ENCODE assay signal across 9 cellular contexts in the genomic region with DNA sequence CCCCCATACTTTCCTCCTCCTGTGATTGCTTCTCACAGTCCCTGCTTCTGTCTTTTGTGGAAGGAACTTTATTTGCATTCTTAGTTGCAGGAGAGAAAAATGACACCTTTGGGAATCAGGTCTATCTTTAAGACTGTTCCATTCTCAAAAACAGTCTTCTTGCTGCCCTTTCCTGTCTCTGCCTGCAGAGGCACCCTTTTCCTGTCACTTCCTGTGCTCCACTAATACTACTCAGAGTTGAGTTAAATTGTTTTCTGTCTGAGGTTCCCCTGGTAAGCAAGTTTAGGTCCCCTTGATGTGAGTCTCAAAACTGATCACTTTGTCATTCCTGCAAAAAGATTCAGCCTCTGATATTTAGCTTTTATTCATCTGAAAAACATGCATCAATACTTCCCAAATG.
DNase-seq lines count a peak whose midpoint lies in the region; ATAC-seq, FAIRE-seq and TF ChIP-seq lines count a peak whose summit lies in the region.
"Had no signal": no experiment of that assay in that cellular context is flagged by ENCODE, and none has a peak within 500 bp of the region (broad histone marks: within the 10 kb centered on the region; RNA-seq: fewer than 3 reads in every experiment).

No MANE protein-coding gene starts in this region.

- peaks cover 3% of the 10 kb centered on the region for H3K9me3 ChIP-seq in psoas muscle
- H3K9me3 ChIP-seq in gastroesophageal sphincter = no peaks in the 10 kb centered on the region

- TF ChIP-seq CTCF in AG04449 (IDR thresholded peaks at IDR 0.05; ENCODE audit: insufficient read depth, low read length, missing control alignments) = peak; percentile 9
- peak; percentile 65 for TF ChIP-seq CTCF in bronchial epithelial cell (IDR thresholded peaks at IDR 0.05; ENCODE audit: insufficient read depth, low read length, severe bottlenecking)
- no peak for TF ChIP-seq CTCF in psoas muscle (IDR thresholded peaks at IDR 0.05)
- no peak for TF ChIP-seq CTCF in gastroesophageal sphincter (IDR thresholded peaks at IDR 0.05)

- CTCF ChIA-PET in AG04449 (lab: Yijun Ruan, JAX) = no interaction called here

- H3K27ac ChIP-seq in psoas muscle (no peak overlapping the region), gastroesophageal sphincter (no peak overlapping the region)

- H3K36me3 ChIP-seq in bronchial epithelial cell (ENCODE audit: control insufficient read depth, insufficient read depth, low read length) = no peaks in the 10 kb centered on the region
- no peaks in the 10 kb centered on the region for H3K36me3 ChIP-seq in psoas muscle (ENCODE audit: insufficient read depth in 1 of 2, low read depth in 1 of 2)
- no peaks in the 10 kb centered on the region for H3K36me3 ChIP-seq in gastroesophageal sphincter

- intact Hi-C loops in psoas muscle (cut with DNase I) = no loop called here

- no peaks in the 10 kb centered on the region for H3K27me3 ChIP-seq in bronchial epithelial cell (ENCODE audit: control insufficient read depth, insufficient read depth, low read length)
- H3K27me3 ChIP-seq in psoas muscle (ENCODE audit: insufficient read depth in 3 of 3, low read length in 2 of 3) = no peaks in the 10 kb centered on the region
- H3K27me3 ChIP-seq in gastroesophageal sphincter = no peaks in the 10 kb centered on the region

- no peak overlapping the region for H3K4me3 ChIP-seq in AG04449 (ENCODE audit: low read depth, low read length)
- no peak overlapping the region for H3K4me3 ChIP-seq in bronchial epithelial cell (ENCODE audit: low read depth, low read length)
- H3K4me3 ChIP-seq in psoas muscle = no peak overlapping the region
- no peak overlapping the region for H3K4me3 ChIP-seq in gastroesophageal sphincter

- no peak for DNase-seq in AG04449 (ENCODE audit: low read depth, low spot score)
- DNase-seq in bronchial epithelial cell (ENCODE audit: low read depth) = peak; percentile 20
- DNase-seq in psoas muscle = no peak
- DNase-seq in NCI-H82 treated with DMSO at 0.1 percent for 48 hours (lab: John Stamatoyannopoulos, UW; ENCODE audit: unreplicated experiment) = no peak
- DNase-seq in epidermal melanocyte (ENCODE audit: insufficient read length, low spot score) = no peak
- DNase-seq: NCI-H2029 treated with DMSO at 0.1 percent for 48 hours had no signal

- ATAC-seq in GM18505 (IDR thresholded peaks at IDR 0.05; ENCODE audit: unreplicated experiment) (peak; percentile 87), HG03108 (IDR thresholded peaks at IDR 0.05; ENCODE audit: unreplicated experiment) (peak; percentile 52), psoas muscle (no peak), gastroesophageal sphincter (no peak)

- peak; percentile 50 for FAIRE-seq in bronchial epithelial cell (lab: Jason Lieb, UNC)

- H3K4me1 ChIP-seq in psoas muscle (no peaks in the 10 kb centered on the region), gastroesophageal sphincter (no peaks in the 10 kb centered on the region)

- TF ChIP-seq EP300 in gastroesophageal sphincter (IDR thresholded peaks at IDR 0.05) = no peak

- no peak for TF ChIP-seq POLR2A in GM18505 (IDR thresholded peaks at IDR 0.05; ENCODE audit: borderline replicate concordance, extremely low read depth, insufficient read depth, insufficient read length)
- no peak for TF ChIP-seq POLR2A in gastroesophageal sphincter (IDR thresholded peaks at IDR 0.05)

- POLR2A ChIA-PET in AG04449 (lab: Yijun Ruan, JAX) = no interaction called here

Comparison
In these comparisons a context has a peak if more than half of its experiments do, and no peak if none do; other contexts are left out.
1. CTCF ChIP-seq: peak in AG04449 (single experiment) and bronchial epithelial cell (single experiment); none in psoas muscle (single experiment) and gastroesophageal sphincter (0 of 4).
2. ATAC-seq: peak in GM18505 (single experiment) and HG03108 (single experiment); none in psoas muscle (0 of 4) and gastroesophageal sphincter (single experiment).